In genomic region chrX:87409113-87409841, GRCh38 we compare ENCODE assay signal across 10 cellular contexts.
A peak's percentile ranks its signal among the peaks of the same experiment; 100 is the strongest.
DNase-seq lines count a peak whose midpoint lies in the region; ATAC-seq and TF ChIP-seq lines count a peak whose summit lies in the region.
"Had no signal": no experiment of that assay in that cellular context is flagged by ENCODE, and none has a peak within 500 bp of the region (broad histone marks: within the 10 kb centered on the region; RNA-seq: fewer than 3 reads in every experiment).

No MANE protein-coding gene starts in this region.

- H3K4me1 ChIP-seq in stomach smooth muscle (ENCODE audit: control insufficient read depth, insufficient read depth, low read length): no peaks in the 10 kb centered on the region

- DNase-seq in LHCN-M2 (ENCODE audit: low read depth): peak; percentile 94
- DNase-seq in astrocyte of the spinal cord (ENCODE audit: low read depth, low spot score): peak; percentile 96
- DNase-seq in iris pigment epithelial cell (ENCODE audit: low read depth): peak; percentile 90
- DNase-seq in activated naive CD4-positive, alpha-beta T cell (lab: John Stamatoyannopoulos, UW): no peak
- no peak for DNase-seq in stimulated activated CD8-positive, alpha-beta memory T cell treated with anti-CD3 and anti-CD28 coated beads, Interleukin-4, amount 100 ng/mL, for 48 hours
- no peak for DNase-seq in stimulated activated CD4-positive, alpha-beta T cell treated with anti-CD3 and anti-CD28 coated beads, Interleukin-4, amount 100 ng/mL, for 24 hours
- DNase-seq: WERI-Rb-1 had no signal

- H3K27me3 ChIP-seq in stomach smooth muscle (ENCODE audit: control insufficient read depth in 1 of 2, insufficient read depth in 2 of 2, low read length in 2 of 2): peaks cover 0 to 3% of the 10 kb centered on the region in 2 donors

- no peak overlapping the region for H3K9ac ChIP-seq in stomach smooth muscle (ENCODE audit: low read length in 2 of 2)

- no peaks in the 10 kb centered on the region for H3K9me3 ChIP-seq in stomach smooth muscle (ENCODE audit: control insufficient read depth in 2 of 2, low read length in 2 of 2)

- H3K27ac ChIP-seq in stomach smooth muscle (ENCODE audit: low read length): peak overlapping the region; percentile 66
- H3K27ac ChIP-seq: WERI-Rb-1 had no signal

- no peak for TF ChIP-seq CTCF in astrocyte of the spinal cord (IDR thresholded peaks at IDR 0.05; ENCODE audit: low read depth, low read length)

- no peaks in the 10 kb centered on the region for H3K36me3 ChIP-seq in stomach smooth muscle (ENCODE audit: control insufficient read depth in 2 of 2, insufficient read depth in 2 of 2, low read length in 2 of 2)
- H3K36me3 ChIP-seq: WERI-Rb-1 had no signal

- in situ Hi-C loops in astrocyte of the spinal cord (cut with HindIII; ENCODE audit: low sequenced_read_pairs): no loop called here

- no peak for ATAC-seq in HG03342 (IDR thresholded peaks at IDR 0.05; ENCODE audit: unreplicated experiment)
- ATAC-seq: left colon had no signal

- H3K4me3 ChIP-seq in astrocyte of the spinal cord (ENCODE audit: low read depth, low read length): no peak overlapping the region
- no peak overlapping the region for H3K4me3 ChIP-seq in stomach smooth muscle (ENCODE audit: low read length in 2 of 2)

Comparison
In these comparisons a context has a peak if more than half of its experiments do, and no peak if none do; other contexts are left out.
1. DNase-seq: peak in LHCN-M2 (single experiment), astrocyte of the spinal cord (single experiment) and iris pigment epithelial cell (single experiment); none in activated naive CD4-positive, alpha-beta T cell (0 of 4), stimulated activated CD8-positive, alpha-beta memory T cell treated with anti-CD3 and anti-CD28 coated beads, Interleukin-4, amount 100 ng/mL, for 48 hours (single experiment) and stimulated activated CD4-positive, alpha-beta T cell treated with anti-CD3 and anti-CD28 coated beads, Interleukin-4, amount 100 ng/mL, for 24 hours (single experiment).